In genomic region chr3:64104691-64105101, GRCh38 we compare ENCODE assay signal across 15 cellular contexts.
DNase-seq lines count a peak whose midpoint lies in the region; ATAC-seq and TF ChIP-seq lines count a peak whose summit lies in the region.
"Had no signal": no experiment of that assay in that cellular context is flagged by ENCODE, and none has a peak within 500 bp of the region (broad histone marks: within the 10 kb centered on the region; RNA-seq: fewer than 3 reads in every experiment).

No MANE protein-coding gene starts in this region.

- TF ChIP-seq CTCF in astrocyte of the spinal cord (IDR thresholded peaks at IDR 0.05; ENCODE audit: low read depth, low read length) = no peak
- TF ChIP-seq CTCF in nephron (IDR thresholded peaks at IDR 0.05; ENCODE audit: unreplicated experiment in 3 of 3) = no peak
- no peak for TF ChIP-seq CTCF in GM20000 (IDR thresholded peaks at IDR 0.05; ENCODE audit: extremely low read depth, missing control alignments)

- H3K9me3 Mint-ChIP-seq in nephron = no peaks in the 10 kb centered on the region
- H3K9me3 Mint-ChIP-seq: activated naive CD4-positive, alpha-beta T cell treated with anti-CD3 and anti-CD28 coated beads, Interleukin-2, amount 50 U/mL, for 72 hours; H9 had no signal

- ATAC-seq in GM18868 (IDR thresholded peaks at IDR 0.05; ENCODE audit: unreplicated experiment) (peak; percentile 72), HG03378 (IDR thresholded peaks at IDR 0.05; ENCODE audit: unreplicated experiment) (peak; percentile 62)
- ATAC-seq: activated CD8-positive, alpha-beta T cell treated with anti-CD3 and anti-CD28 coated beads, Interleukin-2, amount 10 ng/mL, durations not matched to agents 7 days and 5 days; natural killer cell had no signal

- H3K4me1 Mint-ChIP-seq in nephron = peaks cover 56% of the 10 kb centered on the region
- H3K4me1 Mint-ChIP-seq: natural killer cell had no signal

- H3K4me3 Mint-ChIP-seq in nephron = peak overlapping the region in 1 of 3 experiments; percentile 10
- H3K4me3 Mint-ChIP-seq: activated CD8-positive, alpha-beta T cell treated with anti-CD3 and anti-CD28 coated beads, Interleukin-2, amount 10 ng/mL, durations not matched to agents 7 days and 5 days; H9; natural killer cell had no signal

- in situ Hi-C loops in astrocyte of the spinal cord (cut with HindIII; ENCODE audit: low sequenced_read_pairs) = no loop called here

- H3K27me3 Mint-ChIP-seq in nephron (ENCODE audit: low read depth) = no peaks in the 10 kb centered on the region

- DNase-seq in astrocyte of the spinal cord (ENCODE audit: low read depth, low spot score) = peak; percentile 18
- no peak for DNase-seq in cerebellum (ENCODE audit: low spot score)
- DNase-seq in NCI-H2029 (lab: John Stamatoyannopoulos, UW) = no peak
- DNase-seq in GM20000 (ENCODE audit: low spot score) = no peak
- DNase-seq in NCI-H1436 (lab: John Stamatoyannopoulos, UW) = no peak
- DNase-seq: activated CD8-positive, alpha-beta T cell treated with anti-CD3 and anti-CD28 coated beads, Interleukin-2, amount 10 ng/mL, durations not matched to agents 7 days and 5 days; cortex of kidney; H9; Kasumi-1; natural killer cell; sigmoid colon had no signal

- peaks cover under 1% of the 10 kb centered on the region for H3K36me3 Mint-ChIP-seq in nephron (ENCODE audit: low read depth)
- H3K36me3 Mint-ChIP-seq: activated naive CD4-positive, alpha-beta T cell treated with anti-CD3 and anti-CD28 coated beads, Interleukin-2, amount 50 U/mL, for 72 hours; natural killer cell had no signal

- peak overlapping the region; percentile 66 to 87 (median 74) for H3K27ac Mint-ChIP-seq in nephron
- H3K27ac Mint-ChIP-seq: activated CD8-positive, alpha-beta T cell treated with anti-CD3 and anti-CD28 coated beads, Interleukin-2, amount 10 ng/mL, durations not matched to agents 7 days and 5 days; activated naive CD4-positive, alpha-beta T cell treated with anti-CD3 and anti-CD28 coated beads, Interleukin-2, amount 50 U/mL, for 72 hours; H9; natural killer cell had no signal

- no peak overlapping the region for H3K4me3 ChIP-seq in astrocyte of the spinal cord (ENCODE audit: low read depth, low read length)
- H3K4me3 ChIP-seq: sigmoid colon had no signal
